ENCODE assay signal across 8 cellular contexts in genomic region chr17:75405365-75406221, GRCh38. TPM values are rescaled to one million over a fixed set of nuclear protein-coding genes. Genes with fewer than 3 reads are reported as not detected.
A peak's percentile ranks its signal among the peaks of the same experiment; 100 is the strongest.
DNase-seq lines count a peak whose midpoint lies in the region; ATAC-seq and TF ChIP-seq lines count a peak whose summit lies in the region.

TSS of gene GRB2 (minus strand) at chr17:75405678. CDS start at chr17:75393628, 12,050 bp downstream.

- no peaks in the 10 kb centered on the region for H3K9me3 ChIP-seq in MG63

- no peaks in the 10 kb centered on the region for H3K36me3 ChIP-seq in H7 (replicated peaks; ENCODE audit: control insufficient read depth, insufficient read depth, low read length)
- peaks cover 8% of the 10 kb centered on the region for H3K36me3 ChIP-seq in MG63

- no peaks in the 10 kb centered on the region; the same call in 1 of the 2 replicates for H3K27me3 ChIP-seq in H7 (ENCODE audit: control insufficient read depth, insufficient read depth, low read length)
- H3K27me3 ChIP-seq in MG63, result peaks cover 5% of the 10 kb centered on the region; the same call in 1 of the 2 replicates

- H3K27ac Mint-ChIP-seq in natural killer cell treated with Interleukin-12 subunit alpha and Interleukin-12 subunit beta and Interleukin-15 and Interleukin-18, amount 100 ng/mL, for 72 hours, result peak within 1 kb of the TSS; percentile 81 to 94

- H3K4me3 Mint-ChIP-seq in natural killer cell treated with Interleukin-12 subunit alpha and Interleukin-12 subunit beta and Interleukin-15 and Interleukin-18, amount 100 ng/mL, for 72 hours, result peak within 1 kb of the TSS; percentile 90

- peak; percentile 94 to 97 for ATAC-seq in natural killer cell treated with Interleukin-12 subunit alpha and Interleukin-12 subunit beta and Interleukin-15 and Interleukin-18, amount 100 ng/mL, for 72 hours

- H3K4me3 ChIP-seq in H7 (ENCODE audit: insufficient read depth, low read depth, low read length) (peak within 1 kb of the TSS; percentile 96), MG63 (peak within 1 kb of the TSS; percentile 99), fibroblast of pulmonary artery (replicated peaks; ENCODE audit: low read depth, low read length) (peak within 1 kb of the TSS; percentile 94)

- H3K36me3 Mint-ChIP-seq in natural killer cell treated with Interleukin-12 subunit alpha and Interleukin-12 subunit beta and Interleukin-15 and Interleukin-18, amount 100 ng/mL, for 72 hours, result peaks cover 4% of the 10 kb centered on the region

- H3K27me3 Mint-ChIP-seq in natural killer cell treated with Interleukin-12 subunit alpha and Interleukin-12 subunit beta and Interleukin-15 and Interleukin-18, amount 100 ng/mL, for 72 hours, result no peaks in the 10 kb centered on the region

- peaks cover 29 to 44% of the 10 kb centered on the region in 2 donors for H3K4me1 Mint-ChIP-seq in natural killer cell treated with Interleukin-12 subunit alpha and Interleukin-12 subunit beta and Interleukin-15 and Interleukin-18, amount 100 ng/mL, for 72 hours (ENCODE audit: low read depth in 2 of 2)

- DNase-seq in Daoy (ENCODE audit: low read depth), result peak; percentile 98
- DNase-seq in H7, result peak; percentile 99
- peak; percentile 98 for DNase-seq in MG63
- peak; percentile 98 to 99 for DNase-seq in SHP77 (lab: John Stamatoyannopoulos, UW)
- DNase-seq in activated effector memory CD4-positive, alpha-beta T cell treated with Interleukin-2 at 50 U/mL for 16 hours, result peak; percentile 100
- DNase-seq in fibroblast of pulmonary artery (ENCODE audit: low read depth), result peak; percentile 96
- peak; percentile 100 for DNase-seq in natural killer cell treated with Interleukin-12 subunit alpha and Interleukin-12 subunit beta and Interleukin-15 and Interleukin-18, amount 100 ng/mL, for 72 hours (ENCODE audit: low spot score)
- DNase-seq in stimulated activated naive CD4-positive, alpha-beta T cell treated with Interleukin-2 at 50 U/mL for 16 hours (lab: John Stamatoyannopoulos, UW), result peak; percentile 99

- TF ChIP-seq CTCF in fibroblast of pulmonary artery (IDR thresholded peaks at IDR 0.05; ENCODE audit: low read length, missing control alignments), result no peak

- H3K9me3 Mint-ChIP-seq in natural killer cell treated with Interleukin-12 subunit alpha and Interleukin-12 subunit beta and Interleukin-15 and Interleukin-18, amount 100 ng/mL, for 72 hours, result no peaks in the 10 kb centered on the region

RNA-seq across cellular contexts. Expression of gene GRB2, which starts in this region (rescaled TPM):
- total RNA-seq in Daoy (2014; rRNA removed; shearing (Covaris generic)), result 133 and 262 TPM in 2 replicates
- total RNA-seq in H7 (2014; rRNA removed; shearing (Covaris generic)), result 98.7 and 100 TPM in 2 replicates
- total RNA-seq in MG63 (2014; rRNA removed; shearing (Covaris generic); ENCODE audit: low replicate concordance), result 110 and 134 TPM in 2 replicates
- total RNA-seq in natural killer cell treated with Interleukin-12 subunit alpha and Interleukin-12 subunit beta and Interleukin-15 and Interleukin-18, amount 100 ng/mL, for 72 hours, result 100 to 1,000 TPM; 198 to 235 TPM

Comparison
In these comparisons a context has a peak if more than half of its experiments do, and no peak if none do; other contexts are left out.
1. Peak in every context shown above with its lines: DNase-seq, ATAC-seq and H3K4me3 ChIP-seq.